ENCODE assay signal across 1 cellular context in genomic region chr6:31112478-31112877, GRCh38.
TF ChIP-seq lines count a peak whose summit lies in the region.

C6orf15 (minus strand) TSS chr6:31112575; CDS start chr6:31112555, 20 bp downstream.

TF ChIP-seq in IMR-90, 13 proteins besides CTCF, POLR2A, EP300 and RAD21:
- no peak for TF ChIP-seq BHLHE40 (IDR thresholded peaks at IDR 0.05; ENCODE audit: low read depth, low read length)
- no peak for TF ChIP-seq RCOR1 (IDR thresholded peaks at IDR 0.05; ENCODE audit: insufficient replicate concordance, low read length)
- no peak for TF ChIP-seq ELK1 (IDR thresholded peaks at IDR 0.05; ENCODE audit: borderline replicate concordance, low read depth, low read length)
- no peak for TF ChIP-seq CEBPB (IDR thresholded peaks at IDR 0.05; ENCODE audit: low read depth, low read length)
- TF ChIP-seq MAZ (IDR thresholded peaks at IDR 0.05; ENCODE audit: borderline replicate concordance, low read depth, low read length), result no peak
- TF ChIP-seq RFX5 (IDR thresholded peaks at IDR 0.05; ENCODE audit: low read depth, low read length), result no peak
- no peak for TF ChIP-seq MXI1 (IDR thresholded peaks at IDR 0.05; ENCODE audit: borderline replicate concordance, low read depth, low read length)
- TF ChIP-seq FOS (IDR thresholded peaks at IDR 0.05; ENCODE audit: low read depth, low read length), result no peak
- TF ChIP-seq SMC3 (IDR thresholded peaks at IDR 0.05; ENCODE audit: low read depth, low read length), result no peak
- no peak for TF ChIP-seq MAFK (IDR thresholded peaks at IDR 0.05; ENCODE audit: low read depth, low read length)
- TF ChIP-seq CHD1 (IDR thresholded peaks at IDR 0.05; ENCODE audit: low read depth, low read length), result no peak
- no peak for TF ChIP-seq NFE2L2 (IDR thresholded peaks at IDR 0.05; ENCODE audit: low read depth, low read length)
- no peak for TF ChIP-seq USF2 (IDR thresholded peaks at IDR 0.05; ENCODE audit: low read depth, low read length)
